ENCODE assay signal across 7 cellular contexts in genomic region chr15:60392601-60392985, GRCh38. TPM values are rescaled to one million over a fixed set of nuclear protein-coding genes. Genes with fewer than 3 reads are reported as not detected.
A peak's percentile ranks its signal among the peaks of the same experiment; 100 is the strongest.
DNase-seq lines count a peak whose midpoint lies in the region; ATAC-seq and TF ChIP-seq lines count a peak whose summit lies in the region.

No MANE protein-coding gene starts in this region.

- H3K4me3 Mint-ChIP-seq in endothelial cell (ENCODE audit: unreplicated experiment) (no peak overlapping the region), progenitor cell of endocrine pancreas (ENCODE audit: low read depth) (no peak overlapping the region)

- H3K4me1 ChIP-seq in GM23248 (ENCODE audit: insufficient read depth) = peaks cover 58% of the 10 kb centered on the region

- H3K27me3 Mint-ChIP-seq in endothelial cell (ENCODE audit: unreplicated experiment) (peaks cover 4% of the 10 kb centered on the region), progenitor cell of endocrine pancreas (no peaks in the 10 kb centered on the region)

- DNase-seq in GM23248 = peak; percentile 94
- no peak for DNase-seq in SK-N-MC (ENCODE audit: low read depth, low spot score)
- DNase-seq in endothelial cell (ENCODE audit: low spot score) = no peak
- no peak for DNase-seq in progenitor cell of endocrine pancreas (ENCODE audit: low spot score, unreplicated experiment)
- DNase-seq in caudate nucleus (lab: John Stamatoyannopoulos, UW) = no peak
- DNase-seq in middle frontal gyrus (ENCODE audit: extremely low spot score, low spot score) = no peak

- 0% methylated on average over 3 of the region's 3 CpGs for WGBS in GM23248 (ENCODE audit: low coverage in 1 of 2, low lambda C conversion rate in 2 of 2, missing lambda C conversion rate in 2 of 2), 2 experiments

- peak overlapping the region; percentile 99 for H3K9ac ChIP-seq in GM23248
- H3K9ac ChIP-seq in SK-N-MC (ENCODE audit: insufficient read length) = peak overlapping the region; percentile 48

- peak overlapping the region; percentile 61 for H3K27ac Mint-ChIP-seq in endothelial cell (ENCODE audit: unreplicated experiment)
- peak overlapping the region; percentile 78 for H3K27ac Mint-ChIP-seq in progenitor cell of endocrine pancreas

- H2AFZ ChIP-seq in GM23248 = no peak overlapping the region

- H3K4me3 ChIP-seq in GM23248 (peak overlapping the region; percentile 95), SK-N-MC (peak overlapping the region; percentile 90)

- no peaks in the 10 kb centered on the region for H3K9me2 ChIP-seq in GM23248 (ENCODE audit: insufficient read depth)

- peaks cover 19% of the 10 kb centered on the region for H4K20me1 ChIP-seq in GM23248 (ENCODE audit: insufficient read depth)

- H3K4me1 Mint-ChIP-seq in endothelial cell (ENCODE audit: unreplicated experiment) = peaks cover 48% of the 10 kb centered on the region
- H3K4me1 Mint-ChIP-seq in progenitor cell of endocrine pancreas (ENCODE audit: low read depth) = peaks cover 76% of the 10 kb centered on the region

- TF ChIP-seq CTCF in endothelial cell (IDR thresholded peaks at IDR 0.05; ENCODE audit: unreplicated experiment) (no peak), progenitor cell of endocrine pancreas (IDR thresholded peaks at IDR 0.05; ENCODE audit: unreplicated experiment) (no peak)

- H3K9me3 Mint-ChIP-seq in endothelial cell (ENCODE audit: unreplicated experiment) = no peaks in the 10 kb centered on the region
- H3K9me3 Mint-ChIP-seq in progenitor cell of endocrine pancreas (ENCODE audit: low read depth) = peaks cover under 1% of the 10 kb centered on the region

- H3K79me2 ChIP-seq in GM23248 (ENCODE audit: insufficient read depth) = peaks cover 99% of the 10 kb centered on the region

- H3K27ac ChIP-seq in GM23248 (peak overlapping the region; percentile 100), SK-N-MC (peak overlapping the region; percentile 97), caudate nucleus (ENCODE audit: low read depth, low read length) (no peak overlapping the region)

- no peak for ATAC-seq in HG02852 (IDR thresholded peaks at IDR 0.05; ENCODE audit: unreplicated experiment)

- H3K4me2 ChIP-seq in GM23248 (ENCODE audit: unreplicated experiment) = peak overlapping the region; percentile 100

- H3K36me3 ChIP-seq in GM23248 (ENCODE audit: low read depth) (peaks cover 55% of the 10 kb centered on the region), SK-N-MC (ENCODE audit: insufficient read depth, low read length) (peaks cover 58% of the 10 kb centered on the region)

- H3K36me3 Mint-ChIP-seq in endothelial cell (ENCODE audit: low read depth, unreplicated experiment) (peaks cover 4% of the 10 kb centered on the region), progenitor cell of endocrine pancreas (ENCODE audit: insufficient read depth) (peaks cover 12% of the 10 kb centered on the region)

- in situ Hi-C loops in GM23248 (cut with MboI) = no loop called here

- no peaks in the 10 kb centered on the region for H3K27me3 ChIP-seq in GM23248 (replicated peaks; ENCODE audit: insufficient read depth)

- H3F3A ChIP-seq in GM23248 (ENCODE audit: insufficient read depth) = peaks cover 92% of the 10 kb centered on the region

- H3K9me3 ChIP-seq in GM23248 (ENCODE audit: low read depth) (no peaks in the 10 kb centered on the region), SK-N-MC (ENCODE audit: low read depth, low read length) (no peaks in the 10 kb centered on the region)

RNA-seq across cellular contexts. Expression of gene ANXA2, which starts 5.2 kb away (rescaled TPM):
- total RNA-seq in GM23248 (2014; rRNA removed; shearing (Covaris generic)) = 4,470 and 4,692 TPM in 2 replicates
- polyA plus RNA-seq in GM23248 (2016; fragmentation: Nextera tagmentation; extraction: Ambion mirVana) = 6,052 and 6,251 TPM in 2 replicates
- total RNA-seq in endothelial cell (ENCODE audit: unreplicated experiment) = 283 TPM
- total RNA-seq in progenitor cell of endocrine pancreas = 311 and 366 TPM in 2 replicates

Comparison
In these comparisons a context has a peak if more than half of its experiments do, and no peak if none do; other contexts are left out.
1. RNA of gene ANXA2, which starts 5.2 kb away (total RNA-seq): 4,470 to 4,692 TPM in GM23248; 311 to 366 TPM in progenitor cell of endocrine pancreas and 283 TPM in endothelial cell (single experiment); every median in the first group is over 10 times any median in the second.